26 cellular contexts compared by ENCODE assay signal in the genomic region with DNA sequence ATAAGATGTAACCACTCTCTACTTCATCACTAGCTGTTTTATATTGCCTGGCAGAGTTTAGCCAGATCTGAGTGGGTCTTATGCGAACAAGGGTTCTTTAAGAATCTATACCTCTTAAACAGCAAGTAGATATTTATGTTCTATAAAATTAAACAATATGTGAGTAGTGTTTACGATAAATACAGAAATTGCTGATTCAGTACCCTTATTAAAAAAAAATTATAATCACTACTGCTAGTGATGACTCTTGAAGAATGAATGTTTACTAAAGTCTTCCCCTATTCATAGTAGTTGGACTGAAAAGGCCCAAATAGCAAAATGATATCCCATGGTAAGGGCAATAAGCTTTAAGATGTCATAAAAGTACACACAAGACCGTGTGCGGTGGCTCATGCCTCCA.
"Had no signal": no experiment of that assay in that cellular context is flagged by ENCODE, and none has a peak within 500 bp of the region (broad histone marks: within the 10 kb centered on the region; RNA-seq: fewer than 3 reads in every experiment).

No MANE protein-coding gene starts in this region.

- H3K36me3 ChIP-seq: ovary, prostate gland had no signal

- H3K4me2 ChIP-seq: hepatocyte had no signal

- H3K4me3 ChIP-seq: heart right ventricle, hepatocyte, left ventricle myocardium inferior, lower lobe of right lung, ovary, prostate gland, sigmoid colon, suprapubic skin, thoracic aorta, tibial artery, upper lobe of right lung had no signal

- H3K27me3 Mint-ChIP-seq: naive thymus-derived CD8-positive, alpha-beta T cell; stimulated activated naive CD8-positive, alpha-beta T cell treated with anti-CD3 and anti-CD28 coated beads, Interleukin-15, Interleukin-2, amounts not matched to agents 100 ng/mL and 50 ng/mL, for 24 hours had no signal

- H3K9me3 Mint-ChIP-seq: naive thymus-derived CD8-positive, alpha-beta T cell; nephron; neural crest cell; stimulated activated naive CD8-positive, alpha-beta T cell treated with anti-CD3 and anti-CD28 coated beads, Interleukin-15, Interleukin-2, amounts not matched to agents 100 ng/mL and 50 ng/mL, for 24 hours had no signal

- H3K79me2 ChIP-seq: hepatocyte had no signal

- H2AFZ ChIP-seq: hepatocyte had no signal

- ATAC-seq: heart right ventricle; lower lobe of right lung; naive thymus-derived CD8-positive, alpha-beta T cell; right cardiac atrium; upper lobe of right lung had no signal

- H3K9me3 ChIP-seq: left ventricle myocardium inferior, lower lobe of right lung, ovary, prostate gland, sigmoid colon, suprapubic skin, tibial artery, upper lobe of right lung had no signal

- H3K4me3 Mint-ChIP-seq: naive thymus-derived CD8-positive, alpha-beta T cell; nephron; neural crest cell; stimulated activated naive CD8-positive, alpha-beta T cell treated with anti-CD3 and anti-CD28 coated beads, Interleukin-15, Interleukin-2, amounts not matched to agents 100 ng/mL and 50 ng/mL, for 24 hours had no signal

- H3K4me1 Mint-ChIP-seq: nephron, neural crest cell had no signal

- H3K27ac Mint-ChIP-seq: nephron; stimulated activated naive CD8-positive, alpha-beta T cell treated with anti-CD3 and anti-CD28 coated beads, Interleukin-15, Interleukin-2, amounts not matched to agents 100 ng/mL and 50 ng/mL, for 24 hours had no signal

- H3K4me1 ChIP-seq: heart right ventricle, left ventricle myocardium inferior, lower lobe of right lung, prostate gland, sigmoid colon, suprapubic skin, tibial artery, upper lobe of right lung had no signal

- DNase-seq: heart right ventricle; islet precursor cell; left ventricle myocardium inferior; lower lobe of right lung; mammary epithelial cell; mesenchymal stem cell; naive thymus-derived CD8-positive, alpha-beta T cell; nucleus accumbens; ovary; retina; right cardiac atrium; sigmoid colon; small intestine; stimulated activated CD4-positive, alpha-beta T cell treated with anti-CD3 and anti-CD28 coated beads, Interleukin-2, amount 100 ng/mL, for 24 hours; stimulated activated CD4-positive, alpha-beta T cell treated with anti-CD3 and anti-CD28 coated beads, Interleukin-4, amount 100 ng/mL, for 1 hour; stimulated activated naive CD4-positive, alpha-beta T cell; tibial artery; upper lobe of right lung had no signal

- H3K27ac ChIP-seq: heart right ventricle, hepatocyte, left ventricle myocardium inferior, lower lobe of right lung, ovary, prostate gland, sigmoid colon, suprapubic skin, thoracic aorta, tibial artery, upper lobe of right lung had no signal

- FAIRE-seq: small intestine, urothelium cell line had no signal

- H3K27me3 ChIP-seq: heart right ventricle, hepatocyte, ovary, sigmoid colon, suprapubic skin, tibial artery, upper lobe of right lung had no signal
